24 cellular contexts compared by ENCODE assay signal in the genomic region with DNA sequence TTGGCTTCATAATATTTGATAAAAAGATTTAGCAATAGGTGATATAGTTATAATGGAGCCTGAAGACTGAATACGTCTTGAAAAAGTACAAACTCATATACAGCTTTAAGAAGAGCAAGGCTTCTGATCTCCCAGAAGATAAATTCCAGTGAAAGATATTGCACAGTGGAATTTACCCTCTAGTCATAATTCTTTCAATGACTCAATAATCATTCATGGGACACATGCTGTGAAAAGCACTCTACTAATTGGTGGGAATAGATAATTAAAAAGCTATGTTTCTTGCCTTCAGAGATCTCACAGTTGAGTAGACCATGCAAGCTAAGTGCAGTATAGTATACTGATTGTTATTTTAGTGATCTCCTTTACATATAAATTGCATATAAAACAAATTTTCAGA.
DNase-seq lines count a peak whose midpoint lies in the region; TF ChIP-seq lines count a peak whose summit lies in the region.
"Had no signal": no experiment of that assay in that cellular context is flagged by ENCODE, and none has a peak within 500 bp of the region (broad histone marks: within the 10 kb centered on the region; RNA-seq: fewer than 3 reads in every experiment).

No MANE protein-coding gene starts in this region.

- no peak overlapping the region for H3K9ac ChIP-seq in SK-N-MC (ENCODE audit: insufficient read length)
- H3K9ac ChIP-seq: BLaER1 had no signal

- H3K4me3 ChIP-seq in SK-N-MC (no peak overlapping the region), fibroblast of mammary gland (ENCODE audit: control insufficient read depth, low read depth, low read length) (no peak overlapping the region), osteoblast (ENCODE audit: insufficient read depth, low read length) (no peak overlapping the region)
- H3K4me3 ChIP-seq: BLaER1 had no signal

- H3K27ac ChIP-seq in SK-N-MC (no peak overlapping the region), osteoblast (ENCODE audit: low read depth, low read length) (no peak overlapping the region)
- H3K27ac ChIP-seq: BLaER1 had no signal

- DNase-seq in ELR (ENCODE audit: low read depth) (peak; percentile 67), NCI-H69 (lab: John Stamatoyannopoulos, UW) (peak; percentile 67), SK-N-MC (ENCODE audit: low read depth, low spot score) (peak; percentile 64), fibroblast of mammary gland (ENCODE audit: low read depth) (peak; percentile 0), NCI-H524 (lab: John Stamatoyannopoulos, UW) (no peak), DMS114 treated with DMSO at 0.1 percent for 48 hours (lab: John Stamatoyannopoulos, UW; ENCODE audit: unreplicated experiment) (no peak), osteoblast (ENCODE audit: insufficient read length, low spot score, missing footprints) (no peak), occipital lobe (lab: John Stamatoyannopoulos, UW) (no peak)
- DNase-seq: 8988T; ACHN; BE2C; C1 segment of cervical spinal cord; Caco-2; Calu3; CD4-positive, alpha-beta memory T cell; CD4-positive, CD25-positive, alpha-beta regulatory T cell; CD8-positive, alpha-beta memory T cell; DMS153; DMS53; DMS79; DND-41; EL; GF-D8 had no signal

- no peaks in the 10 kb centered on the region for H4K20me1 ChIP-seq in osteoblast (ENCODE audit: insufficient read depth, low read length)
- H4K20me1 ChIP-seq: BLaER1 had no signal

- H3K4me1 ChIP-seq in osteoblast (ENCODE audit: insufficient read depth, low read length), result no peaks in the 10 kb centered on the region
- H3K4me1 ChIP-seq: BE2C, Caco-2 had no signal

- no peak overlapping the region for H3K4me2 ChIP-seq in osteoblast (ENCODE audit: insufficient read depth, low read length)
- H3K4me2 ChIP-seq: BLaER1 had no signal

- TF ChIP-seq CTCF in fibroblast of mammary gland (conservative IDR thresholded peaks at IDR 0.05; ENCODE audit: control insufficient read depth, insufficient read depth, low read depth, low read length), result no peak
- TF ChIP-seq CTCF in osteoblast (IDR thresholded peaks at IDR 0.05; ENCODE audit: extremely low read depth, low read depth, low read length), result no peak

- H3K27me3 ChIP-seq in osteoblast (ENCODE audit: insufficient read depth, low read length), result no peaks in the 10 kb centered on the region
- H3K27me3 ChIP-seq: BE2C, BLaER1 had no signal

- H3K36me3 ChIP-seq in SK-N-MC (ENCODE audit: insufficient read depth, low read length) (no peaks in the 10 kb centered on the region), osteoblast (ENCODE audit: insufficient read depth, low read length) (no peaks in the 10 kb centered on the region)
- H3K36me3 ChIP-seq: BE2C, BLaER1 had no signal

- no peak overlapping the region for H2AFZ ChIP-seq in osteoblast (ENCODE audit: low read length)

- H3K9me3 ChIP-seq in SK-N-MC (ENCODE audit: low read depth, low read length), result no peaks in the 10 kb centered on the region
- no peaks in the 10 kb centered on the region for H3K9me3 ChIP-seq in osteoblast (ENCODE audit: low read depth, low read length)
- H3K9me3 ChIP-seq: BE2C, BLaER1, Caco-2 had no signal

- H3K79me2 ChIP-seq in osteoblast (ENCODE audit: insufficient read depth, low read length), result no peaks in the 10 kb centered on the region

Comparison
In these comparisons a context has a peak if more than half of its experiments do, and no peak if none do; other contexts are left out.
1. DNase-seq: peak in ELR (single experiment), NCI-H69 (single experiment), SK-N-MC (single experiment) and fibroblast of mammary gland (single experiment); none in NCI-H524 (0 of 2), DMS114 treated with DMSO at 0.1 percent for 48 hours (single experiment), osteoblast (single experiment) and occipital lobe (single experiment).